In genomic region chr14:88819674-88820073, GRCh38 we compare ENCODE assay signal across 1 cellular context. TPM values are rescaled to one million over a fixed set of nuclear protein-coding genes. Genes with fewer than 3 reads are reported as not detected.
"Had no signal": no experiment of that assay in that cellular context is flagged by ENCODE, and none has a peak within 500 bp of the region (broad histone marks: within the 10 kb centered on the region; RNA-seq: fewer than 3 reads in every experiment).

No MANE protein-coding gene starts in this region.

RNA-seq across cellular contexts. Expression of gene EML5, which starts 26.9 kb away (rescaled TPM):
- polyA plus RNA-seq: HepG2 had no signal
